Comparison of ENCODE assay signal across 1 cellular context in genomic region chr4:74444891-74445642, GRCh38.
A peak's percentile ranks its signal among the peaks of the same experiment; 100 is the strongest.
TF ChIP-seq lines count a peak whose summit lies in the region.

Gene AREG, plus strand, starts transcription at chr4:74445136. Its CDS starts 210 bp downstream, at chr4:74445346.

TF ChIP-seq in K562, 482 proteins besides CTCF, POLR2A, EP300 and RAD21 (continued from another document and continues in another):
- TF ChIP-seq ZNF592 (IDR thresholded peaks at IDR 0.05) (peak; percentile 73), POLR2AphosphoS2 (IDR thresholded peaks at IDR 0.05; ENCODE audit: low read length) (no peak), SIX5 (IDR thresholded peaks at IDR 0.05; ENCODE audit: borderline replicate concordance in 1 of 2, insufficient read depth in 1 of 2, low read depth in 1 of 2, low read length in 2 of 2) (no peak), FOXK1 (CRISPR knock-in tag; IDR thresholded peaks at IDR 0.05; ENCODE audit: borderline replicate concordance) (no peak), MAX (CRISPR knock-in tag; IDR thresholded peaks at IDR 0.05) (peak; percentile 91), CHAMP1 (IDR thresholded peaks at IDR 0.05) (peak; percentile 43; the same call in 1 of the 2 replicates), E2F8 (IDR thresholded peaks at IDR 0.05; ENCODE audit: low read depth, partially characterized antibody) (peak; percentile 18), RBM25 (IDR thresholded peaks at IDR 0.05; ENCODE audit: low read depth, low read length, severe bottlenecking) (no peak), CREB1 (IDR thresholded peaks at IDR 0.05) (peak; percentile 75), CREB1 (CRISPR knock-in tag; IDR thresholded peaks at IDR 0.05) (peak; percentile 90), BRCA1 (IDR thresholded peaks at IDR 0.05) (no peak), BRCA1 (CRISPR knock-in tag; IDR thresholded peaks at IDR 0.05) (no peak), FOXK2 (conservative IDR thresholded peaks at IDR 0.05 in 1 of 2, IDR thresholded peaks at IDR 0.05 in 1 of 2; ENCODE audit: low read depth in 2 of 2) (no peak; a peak in 2 of 4 replicates), SMARCB1 (IDR thresholded peaks at IDR 0.05; ENCODE audit: insufficient read length, low read depth) (no peak), RBBP5 (IDR thresholded peaks at IDR 0.05; ENCODE audit: borderline replicate concordance, insufficient read depth, low read length, poor library complexity, severe bottlenecking) (no peak), MTF1 (CRISPR knock-in tag; IDR thresholded peaks at IDR 0.05; ENCODE audit: borderline replicate concordance) (no peak), STAG1 (CRISPR knock-in tag; IDR thresholded peaks at IDR 0.05; ENCODE audit: borderline replicate concordance) (no peak), MTA2 (IDR thresholded peaks at IDR 0.05; ENCODE audit: low read depth) (no peak), TFAP4 (CRISPR knock-in tag; IDR thresholded peaks at IDR 0.05; ENCODE audit: borderline replicate concordance) (peak; percentile 82; the same call in 1 of the 2 replicates), ZNF655 (CRISPR knock-in tag; IDR thresholded peaks at IDR 0.05) (no peak), KAT2B (IDR thresholded peaks at IDR 0.05; ENCODE audit: low read depth, low read length) (no peak), TRIM24 (IDR thresholded peaks at IDR 0.05) (no peak), AFF1 (IDR thresholded peaks at IDR 0.05; ENCODE audit: low read depth in 1 of 2, partially characterized antibody in 2 of 2) (peak in 1 of 2 experiments; percentile 62), BRD9 (IDR thresholded peaks at IDR 0.05; ENCODE audit: low read depth, partially characterized antibody) (peak; percentile 50), RERE (CRISPR knock-in tag; IDR thresholded peaks at IDR 0.05; ENCODE audit: borderline replicate concordance) (no peak), ETV5 (CRISPR knock-in tag; IDR thresholded peaks at IDR 0.05; ENCODE audit: low read depth) (peak; percentile 24; the same call in 1 of the 2 replicates), SP1 (CRISPR knock-in tag; IDR thresholded peaks at IDR 0.05) (peak; percentile 40; the same call in 1 of the 2 replicates), POLR2B (IDR thresholded peaks at IDR 0.05; ENCODE audit: low read depth, partially characterized antibody) (peak; percentile 40), ZKSCAN1 (IDR thresholded peaks at IDR 0.05; ENCODE audit: low read depth, low read length) (peak; percentile 4; the same call in 1 of the 2 replicates), ZNF696 (CRISPR knock-in tag; conservative IDR thresholded peaks at IDR 0.05) (no peak), SMAD4 (CRISPR knock-in tag; conservative IDR thresholded peaks at IDR 0.05) (peak; percentile 74), ARHGAP35 (IDR thresholded peaks at IDR 0.05; ENCODE audit: partially characterized antibody) (no peak), FOXO4 (CRISPR knock-in tag; IDR thresholded peaks at IDR 0.05) (no peak)
